11 cellular contexts compared by ENCODE assay signal in genomic region chr1:28267633-28268032, GRCh38.
"Had no signal": no experiment of that assay in that cellular context is flagged by ENCODE, and none has a peak within 500 bp of the region (broad histone marks: within the 10 kb centered on the region; RNA-seq: fewer than 3 reads in every experiment).

No MANE protein-coding gene starts in this region.

- H3K9me3 ChIP-seq: mucosa of descending colon, tibial artery, vagina had no signal

- H3K4me3 ChIP-seq: mucosa of descending colon, tibial artery, vagina had no signal

- H3K27ac ChIP-seq: tibial artery, vagina had no signal

- H3K9me3 Mint-ChIP-seq: naive thymus-derived CD8-positive, alpha-beta T cell; T-helper 2 cell treated with Interferon-gamma antibody and Interleukin-4, amounts not matched to agents 5 μg/mL and 100 μg/mL, for 36 hours had no signal

- H3K4me3 Mint-ChIP-seq: activated CD4-positive, alpha-beta T cell treated with anti-CD3 and anti-CD28 coated beads for 36 hours; activated CD8-positive, alpha-beta T cell treated with anti-CD3 and anti-CD28 coated beads, Interleukin-2, amount 10 ng/mL, durations not matched to agents 7 days and 5 days; naive thymus-derived CD8-positive, alpha-beta T cell; T-helper 2 cell treated with Interferon-gamma antibody and Interleukin-4, amounts not matched to agents 5 μg/mL and 100 μg/mL, for 36 hours had no signal

- DNase-seq: activated CD4-positive, alpha-beta T cell treated with anti-CD3 and anti-CD28 coated beads for 36 hours; activated CD8-positive, alpha-beta memory T cell treated with anti-CD3 and anti-CD28 coated beads, Interleukin-2, amount 50 U/mL, for 48 hours; activated CD8-positive, alpha-beta T cell treated with anti-CD3 and anti-CD28 coated beads, Interleukin-2, amount 10 ng/mL, durations not matched to agents 7 days and 5 days; activated naive CD4-positive, alpha-beta T cell treated with Interleukin-2 at 50 U/mL for 16 hours; hypothalamus; mucosa of descending colon; naive thymus-derived CD8-positive, alpha-beta T cell; stimulated activated CD4-positive, alpha-beta T cell treated with anti-CD3 and anti-CD28 coated beads, Interleukin-15, amount 100 ng/mL, for 24 hours; tibial artery had no signal

- H3K27ac Mint-ChIP-seq: activated CD4-positive, alpha-beta T cell treated with anti-CD3 and anti-CD28 coated beads for 36 hours; activated CD8-positive, alpha-beta T cell treated with anti-CD3 and anti-CD28 coated beads, Interleukin-2, amount 10 ng/mL, durations not matched to agents 7 days and 5 days; T-helper 2 cell treated with Interferon-gamma antibody and Interleukin-4, amounts not matched to agents 5 μg/mL and 100 μg/mL, for 36 hours had no signal

- H3K27me3 ChIP-seq: tibial artery, vagina had no signal

- H3K27me3 Mint-ChIP-seq: activated CD4-positive, alpha-beta T cell treated with anti-CD3 and anti-CD28 coated beads for 36 hours; naive thymus-derived CD8-positive, alpha-beta T cell had no signal

- ATAC-seq: activated CD4-positive, alpha-beta T cell treated with anti-CD3 and anti-CD28 coated beads for 36 hours; activated CD8-positive, alpha-beta T cell treated with anti-CD3 and anti-CD28 coated beads, Interleukin-2, amount 10 ng/mL, durations not matched to agents 7 days and 5 days; mucosa of descending colon; naive thymus-derived CD8-positive, alpha-beta T cell had no signal
